ENCODE assay signal across 19 cellular contexts in the genomic region with DNA sequence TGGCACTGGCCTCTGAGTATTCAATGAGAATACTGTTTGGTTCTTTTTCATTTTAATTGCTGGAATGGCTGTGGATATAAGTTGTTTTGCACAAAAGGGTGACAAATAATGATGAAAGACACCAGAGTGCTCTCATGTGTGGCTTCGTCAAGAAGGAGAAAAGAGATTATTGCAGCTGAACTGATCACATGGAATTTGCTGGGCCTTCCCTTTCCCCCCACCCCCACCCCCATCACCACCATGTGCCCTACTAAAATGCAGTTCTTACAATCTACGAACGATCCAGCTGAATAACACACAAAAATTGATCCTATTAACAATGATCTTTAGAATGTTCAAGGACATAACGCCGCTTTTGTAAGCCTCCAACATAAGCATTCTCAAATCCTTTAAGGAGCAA.
"Had no signal": no experiment of that assay in that cellular context is flagged by ENCODE, and none has a peak within 500 bp of the region (broad histone marks: within the 10 kb centered on the region; RNA-seq: fewer than 3 reads in every experiment).

No MANE protein-coding gene starts in this region.

- H3K4me3 ChIP-seq: coronary artery, esophagus muscularis mucosa, gastrocnemius medialis, mucosa of descending colon, pancreas, psoas muscle, spleen had no signal

- H3K4me1 Mint-ChIP-seq: naive thymus-derived CD8-positive, alpha-beta T cell; stimulated activated naive B cell treated with anti-CD40 and anti-IgM and Interleukin-4, amounts not matched to agents 10 μg/mL and 1 μg/mL and 100 μg/mL, for 72 hours; stimulated activated naive CD8-positive, alpha-beta T cell treated with anti-CD3 and anti-CD28 coated beads, Interleukin-15, amount 100 ng/mL, for 72 hours had no signal

- H3K36me3 ChIP-seq: esophagus muscularis mucosa, gastrocnemius medialis, pancreas, spleen had no signal

- H3K27me3 Mint-ChIP-seq: stimulated activated naive B cell treated with anti-CD40 and anti-IgM and Interleukin-4, amounts not matched to agents 10 μg/mL and 1 μg/mL and 100 μg/mL, for 72 hours; stimulated activated naive CD8-positive, alpha-beta T cell treated with anti-CD3 and anti-CD28 coated beads, Interleukin-15, amount 100 ng/mL, for 72 hours had no signal

- H3K27ac Mint-ChIP-seq: naive thymus-derived CD8-positive, alpha-beta T cell; stimulated activated naive B cell treated with anti-CD40 and anti-IgM and Interleukin-4, amounts not matched to agents 10 μg/mL and 1 μg/mL and 100 μg/mL, for 72 hours; stimulated activated naive CD8-positive, alpha-beta T cell treated with anti-CD3 and anti-CD28 coated beads, Interleukin-15, amount 100 ng/mL, for 72 hours had no signal

- H3K9me3 ChIP-seq: esophagus muscularis mucosa, gastrocnemius medialis, mucosa of descending colon, pancreas, psoas muscle, spleen had no signal

- H3K27ac ChIP-seq: coronary artery, epithelial cell of prostate, esophagus muscularis mucosa, gastrocnemius medialis, pancreas, psoas muscle, spleen had no signal

- ATAC-seq: gastrocnemius medialis; mucosa of descending colon; naive thymus-derived CD8-positive, alpha-beta T cell; pancreas; psoas muscle; sciatic nerve; stimulated activated naive B cell treated with anti-CD40 and anti-IgM and Interleukin-4, amounts not matched to agents 10 μg/mL and 1 μg/mL and 100 μg/mL, for 72 hours; stimulated activated naive CD8-positive, alpha-beta T cell treated with anti-CD3 and anti-CD28 coated beads, Interleukin-15, amount 100 ng/mL, for 72 hours had no signal

- H3K4me3 Mint-ChIP-seq: naive thymus-derived CD8-positive, alpha-beta T cell; stimulated activated naive B cell treated with anti-CD40 and anti-IgM and Interleukin-4, amounts not matched to agents 10 μg/mL and 1 μg/mL and 100 μg/mL, for 72 hours; stimulated activated naive CD8-positive, alpha-beta T cell treated with anti-CD3 and anti-CD28 coated beads, Interleukin-15, amount 100 ng/mL, for 72 hours had no signal

- DNase-seq: central memory CD4-positive, alpha-beta T cell; effector memory CD4-positive, alpha-beta T cell; gastrocnemius medialis; mammary epithelial cell; mucosa of descending colon; naive thymus-derived CD8-positive, alpha-beta T cell; occipital lobe; pancreas; psoas muscle; spleen; stimulated activated CD4-positive, alpha-beta T cell treated with anti-CD3 and anti-CD28 coated beads, Interleukin-2, amount 100 ng/mL, for 24 hours; stimulated activated CD4-positive, alpha-beta T cell treated with anti-CD3 and anti-CD28 coated beads, Interleukin-4, amount 100 ng/mL, for 4 hours; stimulated activated naive B cell treated with anti-CD40 and anti-IgM and Interleukin-4, amounts not matched to agents 10 μg/mL and 1 μg/mL and 100 μg/mL, for 72 hours; stimulated activated naive CD8-positive, alpha-beta T cell treated with anti-CD3 and anti-CD28 coated beads, Interleukin-15, amount 100 ng/mL, for 72 hours; trophoblast cell had no signal

- H3K27me3 ChIP-seq: gastrocnemius medialis, pancreas had no signal

- H3K4me1 ChIP-seq: esophagus muscularis mucosa, gastrocnemius medialis, pancreas, psoas muscle, spleen had no signal

- H3K36me3 Mint-ChIP-seq: naive thymus-derived CD8-positive, alpha-beta T cell; stimulated activated naive B cell treated with anti-CD40 and anti-IgM and Interleukin-4, amounts not matched to agents 10 μg/mL and 1 μg/mL and 100 μg/mL, for 72 hours had no signal

- H3K9me3 Mint-ChIP-seq: stimulated activated naive B cell treated with anti-CD40 and anti-IgM and Interleukin-4, amounts not matched to agents 10 μg/mL and 1 μg/mL and 100 μg/mL, for 72 hours had no signal
